Comparison of ENCODE assay signal across 1 cellular context in the genomic region with DNA sequence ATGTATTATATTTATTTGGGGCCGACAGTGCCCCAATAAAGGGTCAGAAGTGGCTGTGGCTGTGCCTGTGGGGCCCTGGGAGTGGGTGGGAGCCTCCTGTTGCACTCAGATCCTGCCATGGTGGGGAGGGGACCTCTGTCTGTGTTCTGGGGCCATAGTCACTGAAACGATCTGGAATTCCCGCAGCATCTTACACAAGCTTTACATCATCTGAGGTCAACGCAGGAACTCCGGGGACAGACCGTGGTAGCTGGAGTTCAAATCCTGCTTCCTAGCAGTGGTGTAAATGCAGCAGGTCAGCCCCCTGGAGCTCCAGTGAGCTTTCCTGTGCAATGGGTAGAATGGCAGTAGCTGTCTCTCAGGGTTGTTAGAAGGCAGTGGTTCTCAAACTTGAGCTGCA.
A peak's percentile ranks its signal among the peaks of the same experiment; 100 is the strongest.
TF ChIP-seq lines count a peak whose summit lies in the region.

No MANE protein-coding gene starts in this region.

TF ChIP-seq in HEK293, 187 proteins besides CTCF, POLR2A, EP300 and RAD21 (continued from another document):
- TF ChIP-seq, protein P1, sequence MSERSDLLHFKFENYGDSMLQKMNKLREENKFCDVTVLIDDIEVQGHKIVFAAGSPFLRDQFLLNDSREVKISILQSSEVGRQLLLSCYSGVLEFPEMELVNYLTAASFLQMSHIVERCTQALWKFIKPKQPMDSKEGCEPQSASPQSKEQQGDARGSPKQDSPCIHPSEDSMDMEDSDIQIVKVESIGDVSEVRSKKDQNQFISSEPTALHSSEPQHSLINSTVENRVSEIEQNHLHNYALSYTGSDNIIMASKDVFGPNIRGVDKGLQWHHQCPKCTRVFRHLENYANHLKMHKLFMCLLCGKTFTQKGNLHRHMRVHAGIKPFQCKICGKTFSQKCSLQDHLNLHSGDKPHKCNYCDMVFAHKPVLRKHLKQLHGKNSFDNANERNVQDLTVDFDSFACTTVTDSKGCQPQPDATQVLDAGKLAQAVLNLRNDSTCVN (tag by site-specific recombination; optimal IDR thresholded peaks at IDR 0.05): no peak
- TF ChIP-seq, protein P2, sequence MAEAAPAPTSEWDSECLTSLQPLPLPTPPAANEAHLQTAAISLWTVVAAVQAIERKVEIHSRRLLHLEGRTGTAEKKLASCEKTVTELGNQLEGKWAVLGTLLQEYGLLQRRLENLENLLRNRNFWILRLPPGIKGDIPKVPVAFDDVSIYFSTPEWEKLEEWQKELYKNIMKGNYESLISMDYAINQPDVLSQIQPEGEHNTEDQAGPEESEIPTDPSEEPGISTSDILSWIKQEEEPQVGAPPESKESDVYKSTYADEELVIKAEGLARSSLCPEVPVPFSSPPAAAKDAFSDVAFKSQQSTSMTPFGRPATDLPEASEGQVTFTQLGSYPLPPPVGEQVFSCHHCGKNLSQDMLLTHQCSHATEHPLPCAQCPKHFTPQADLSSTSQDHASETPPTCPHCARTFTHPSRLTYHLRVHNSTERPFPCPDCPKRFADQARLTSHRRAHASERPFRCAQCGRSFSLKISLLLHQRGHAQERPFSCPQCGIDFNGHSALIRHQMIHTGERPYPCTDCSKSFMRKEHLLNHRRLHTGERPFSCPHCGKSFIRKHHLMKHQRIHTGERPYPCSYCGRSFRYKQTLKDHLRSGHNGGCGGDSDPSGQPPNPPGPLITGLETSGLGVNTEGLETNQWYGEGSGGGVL (tag by site-specific recombination; IDR thresholded peaks at IDR 0.05): no peak
- TF ChIP-seq GLIS1 (tag by site-specific recombination; IDR thresholded peaks at IDR 0.05) (peak; percentile 51), MZF1 (tag by site-specific recombination; IDR thresholded peaks at IDR 0.05; ENCODE audit: borderline replicate concordance) (no peak), ZNF600 (tag by site-specific recombination; IDR thresholded peaks at IDR 0.05) (peak; percentile 62; the same call in 1 of the 2 replicates), ZBTB11 (tag by site-specific recombination; conservative IDR thresholded peaks at IDR 0.05; ENCODE audit: low read depth) (no peak), ZNF623 (tag by site-specific recombination; IDR thresholded peaks at IDR 0.05) (no peak)
- TF ChIP-seq, protein P3, sequence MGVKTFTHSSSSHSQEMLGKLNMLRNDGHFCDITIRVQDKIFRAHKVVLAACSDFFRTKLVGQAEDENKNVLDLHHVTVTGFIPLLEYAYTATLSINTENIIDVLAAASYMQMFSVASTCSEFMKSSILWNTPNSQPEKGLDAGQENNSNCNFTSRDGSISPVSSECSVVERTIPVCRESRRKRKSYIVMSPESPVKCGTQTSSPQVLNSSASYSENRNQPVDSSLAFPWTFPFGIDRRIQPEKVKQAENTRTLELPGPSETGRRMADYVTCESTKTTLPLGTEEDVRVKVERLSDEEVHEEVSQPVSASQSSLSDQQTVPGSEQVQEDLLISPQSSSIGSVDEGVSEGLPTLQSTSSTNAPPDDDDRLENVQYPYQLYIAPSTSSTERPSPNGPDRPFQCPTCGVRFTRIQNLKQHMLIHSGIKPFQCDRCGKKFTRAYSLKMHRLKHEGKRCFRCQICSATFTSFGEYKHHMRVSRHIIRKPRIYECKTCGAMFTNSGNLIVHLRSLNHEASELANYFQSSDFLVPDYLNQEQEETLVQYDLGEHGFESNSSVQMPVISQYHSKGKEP (tag by site-specific recombination; IDR thresholded peaks at IDR 0.05): peak; percentile 42; the same call in 1 of the 2 replicates
